ENCODE assay signal across 8 cellular contexts in the genomic region with DNA sequence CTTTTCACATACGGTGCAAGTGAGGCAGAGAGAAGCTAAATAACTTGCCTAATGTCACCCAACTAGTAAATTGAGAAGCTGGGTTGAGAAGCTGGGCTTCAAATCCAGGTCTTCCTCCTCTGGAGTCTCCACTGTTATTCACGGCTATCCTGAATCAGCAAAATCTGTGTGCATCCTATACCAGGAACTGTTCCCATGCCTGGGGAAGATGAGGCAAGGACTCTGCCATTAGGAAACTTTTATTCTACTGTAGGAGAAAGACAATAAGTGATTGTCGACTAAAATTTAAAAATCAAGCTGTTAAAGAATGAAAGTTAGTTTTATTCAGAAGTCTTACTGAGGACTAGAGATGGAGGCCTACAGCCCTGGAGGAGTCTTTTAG. TPM values are rescaled to one million over a fixed set of nuclear protein-coding genes. Genes with fewer than 3 reads are reported as not detected.
DNase-seq lines count a peak whose midpoint lies in the region; ATAC-seq and TF ChIP-seq lines count a peak whose summit lies in the region.

No MANE protein-coding gene starts in this region.

- ATAC-seq in activated CD8-positive, alpha-beta T cell treated with anti-CD3 and anti-CD28 coated beads for 36 hours = no peak
- ATAC-seq in stimulated activated naive CD8-positive, alpha-beta T cell treated with anti-CD3 and anti-CD28 coated beads, Interleukin-15, amount 100 ng/mL, for 72 hours = no peak
- no peak for ATAC-seq in HG03108 (IDR thresholded peaks at IDR 0.05; ENCODE audit: unreplicated experiment)

- H3K27me3 ChIP-seq in HUES64 (ENCODE audit: insufficient read depth, low read length) (peaks cover 21% of the 10 kb centered on the region; the same call in 1 of the 2 replicates), iPS-18a (ENCODE audit: control insufficient read depth, insufficient read depth, low read length) (peaks cover 6% of the 10 kb centered on the region)

- H3K36me3 ChIP-seq in HUES64 (ENCODE audit: insufficient read depth, low read length) (no peaks in the 10 kb centered on the region), iPS-18a (ENCODE audit: control insufficient read depth, low read depth, low read length) (no peaks in the 10 kb centered on the region)

- H3K4me3 ChIP-seq in HUES64 (ENCODE audit: low read length) (peak overlapping the region; percentile 69), iPS-18a (ENCODE audit: low read length) (peak overlapping the region; percentile 89)

- H3K27ac ChIP-seq in HUES64 (ENCODE audit: low read depth, low read length) (peak overlapping the region; percentile 72; the same call in 1 of the 2 replicates), iPS-18a (ENCODE audit: low read length) (no peak overlapping the region)

- no peaks in the 10 kb centered on the region; the same call in 1 of the 2 replicates for H3K9me3 ChIP-seq in HUES64 (ENCODE audit: insufficient read depth, low read depth, low read length)
- no peaks in the 10 kb centered on the region for H3K9me3 ChIP-seq in iPS-18a (ENCODE audit: control insufficient read depth, low read depth, low read length)

- no peaks in the 10 kb centered on the region for H3K9me3 Mint-ChIP-seq in activated CD8-positive, alpha-beta T cell treated with anti-CD3 and anti-CD28 coated beads for 36 hours
- no peaks in the 10 kb centered on the region for H3K9me3 Mint-ChIP-seq in stimulated activated naive CD8-positive, alpha-beta T cell treated with anti-CD3 and anti-CD28 coated beads, Interleukin-15, amount 100 ng/mL, for 72 hours

- intact Hi-C loops in activated CD8-positive, alpha-beta T cell treated with anti-CD3 and anti-CD28 coated beads for 36 hours (cut with micrococcal nuclease) = loop anchor here (5.0 kb wide), 1 partner anchor 143 kb away; no protein-coding TSS in a partner anchor

- CTCF ChIA-PET in activated CD8-positive, alpha-beta T cell treated with anti-CD3 and anti-CD28 coated beads for 36 hours (lab: Charles Lee) = interaction anchor here (0.9 to 1.7 kb wide), 6 partner anchors 20 to 142 kb away, joined by 3 to 4 read pairs (median 3); no protein-coding TSS in a partner anchor

- H3K36me3 Mint-ChIP-seq in activated CD8-positive, alpha-beta T cell treated with anti-CD3 and anti-CD28 coated beads for 36 hours (ENCODE audit: low read depth) = peaks cover 3% of the 10 kb centered on the region

- POLR2A ChIA-PET in activated CD8-positive, alpha-beta T cell treated with anti-CD3 and anti-CD28 coated beads for 36 hours (lab: Charles Lee) = interaction anchor here (1.0 kb wide), 1 partner anchor 72 kb away, joined by 3 read pairs; no protein-coding TSS in a partner anchor

- DNase-seq in activated CD8-positive, alpha-beta T cell treated with anti-CD3 and anti-CD28 coated beads for 36 hours = no peak
- DNase-seq in stimulated activated naive CD8-positive, alpha-beta T cell treated with anti-CD3 and anti-CD28 coated beads, Interleukin-15, amount 100 ng/mL, for 72 hours = no peak
- no peak for DNase-seq in AML-193 (lab: John Stamatoyannopoulos, UW)
- no peak for DNase-seq in HK-2 (ENCODE audit: unreplicated experiment)
- no peak for DNase-seq in hippocampal formation (lab: John Stamatoyannopoulos, UW)

- TF ChIP-seq CTCF in activated CD8-positive, alpha-beta T cell treated with anti-CD3 and anti-CD28 coated beads for 36 hours (IDR thresholded peaks at IDR 0.05) = no peak

- peak overlapping the region; percentile 90 for H3K27ac Mint-ChIP-seq in activated CD8-positive, alpha-beta T cell treated with anti-CD3 and anti-CD28 coated beads for 36 hours
- no peak overlapping the region for H3K27ac Mint-ChIP-seq in stimulated activated naive CD8-positive, alpha-beta T cell treated with anti-CD3 and anti-CD28 coated beads, Interleukin-15, amount 100 ng/mL, for 72 hours

- 88% methylated on average over 2 of the region's 3 CpGs for WGBS in HUES64

- peak overlapping the region; percentile 88 for H3K4me3 Mint-ChIP-seq in activated CD8-positive, alpha-beta T cell treated with anti-CD3 and anti-CD28 coated beads for 36 hours
- H3K4me3 Mint-ChIP-seq in stimulated activated naive CD8-positive, alpha-beta T cell treated with anti-CD3 and anti-CD28 coated beads, Interleukin-15, amount 100 ng/mL, for 72 hours = peak overlapping the region; percentile 90 to 98

- H3K4me1 ChIP-seq in HUES64 (ENCODE audit: insufficient read depth, low read length) (0 out of 2 replicates have a peak, but pooled peaks cover 7% of the 10 kb centered on the region), iPS-18a (ENCODE audit: control insufficient read depth, low read depth, low read length) (peaks cover 4% of the 10 kb centered on the region)

- H3K9ac ChIP-seq in HUES64 (ENCODE audit: low read depth, low read length) (peak overlapping the region; percentile 24; the same call in 1 of the 2 replicates), iPS-18a (ENCODE audit: low read length) (peak overlapping the region; percentile 28)

- H3K27me3 Mint-ChIP-seq in activated CD8-positive, alpha-beta T cell treated with anti-CD3 and anti-CD28 coated beads for 36 hours = no peaks in the 10 kb centered on the region
- H3K27me3 Mint-ChIP-seq in stimulated activated naive CD8-positive, alpha-beta T cell treated with anti-CD3 and anti-CD28 coated beads, Interleukin-15, amount 100 ng/mL, for 72 hours = no peaks in the 10 kb centered on the region

- H3K4me1 Mint-ChIP-seq in activated CD8-positive, alpha-beta T cell treated with anti-CD3 and anti-CD28 coated beads for 36 hours (ENCODE audit: low read depth) = peaks cover 15% of the 10 kb centered on the region
- H3K4me1 Mint-ChIP-seq in stimulated activated naive CD8-positive, alpha-beta T cell treated with anti-CD3 and anti-CD28 coated beads, Interleukin-15, amount 100 ng/mL, for 72 hours = peaks cover 35% of the 10 kb centered on the region

RNA-seq across cellular contexts. Expression of gene TEC, which starts 0.9 kb away (rescaled TPM):
- polyA plus RNA-seq in HUES64 (2013, experiment 1 of 2) = 0.75 TPM
- 1.5 TPM for polyA plus RNA-seq in HUES64 (2013, experiment 2 of 2)
- total RNA-seq in activated CD8-positive, alpha-beta T cell treated with anti-CD3 and anti-CD28 coated beads for 36 hours = 1 to 10 TPM; 3.6 to 4.2 TPM
